Comparison of ENCODE assay signal across 15 cellular contexts in genomic region chr1:79472067-79472656, GRCh38.
DNase-seq lines count a peak whose midpoint lies in the region; ATAC-seq and TF ChIP-seq lines count a peak whose summit lies in the region.
"Had no signal": no experiment of that assay in that cellular context is flagged by ENCODE, and none has a peak within 500 bp of the region (broad histone marks: within the 10 kb centered on the region; RNA-seq: fewer than 3 reads in every experiment).

No MANE protein-coding gene starts in this region.

- no peak for DNase-seq in transverse colon
- DNase-seq in activated CD4-positive, alpha-beta T cell treated with anti-CD3 and anti-CD28 coated beads, Interleukin-2, amount 50 U/mL, for 1 hour: no peak
- DNase-seq in NK-92 treated with Interleukin-12 subunit alpha and Interleukin-12 subunit beta, amount 100 ng/mL, for 24 hours (lab: John Stamatoyannopoulos, UW): no peak
- no peak for DNase-seq in mammary epithelial cell
- DNase-seq: activated CD4-positive, alpha-beta memory T cell treated with anti-CD3 and anti-CD28 coated beads, Interleukin-2, amount 10 ng/mL, durations not matched to agents 7 days and 5 days; DMS79; GM23248; NCI-H1694 treated with DMSO at 0.1 percent for 48 hours; right cardiac atrium; T-helper 1 cell had no signal

- H3K27me3 ChIP-seq in transverse colon: no peaks in the 10 kb centered on the region
- H3K27me3 ChIP-seq in mammary epithelial cell (ENCODE audit: insufficient read depth, low read length): no peaks in the 10 kb centered on the region

- no peaks in the 10 kb centered on the region for H4K20me1 ChIP-seq in mammary epithelial cell (ENCODE audit: insufficient read depth, low read length)

- H3K36me3 ChIP-seq in transverse colon: no peaks in the 10 kb centered on the region
- no peaks in the 10 kb centered on the region for H3K36me3 ChIP-seq in mammary epithelial cell (ENCODE audit: insufficient read depth, low read length)

- TF ChIP-seq POLR2A in GM18505 (IDR thresholded peaks at IDR 0.05; ENCODE audit: borderline replicate concordance, extremely low read depth, insufficient read depth, insufficient read length) (no peak), transverse colon (IDR thresholded peaks at IDR 0.05) (no peak)

- in situ Hi-C loops in transverse colon (cut with MboI; ENCODE audit: low pct_ligation_motif_present in 1 of 4, low pct_unique_long_range_greater_than_20kb in 1 of 4, low sequenced_read_pairs in 3 of 4): no loop called here
- in situ Hi-C loops in mammary epithelial cell (cut with MboI; ENCODE audit: low sequenced_read_pairs in 2 of 2): no loop called here

- TF ChIP-seq CTCF in transverse colon (IDR thresholded peaks at IDR 0.05): no peak
- no peak for TF ChIP-seq CTCF in mammary epithelial cell (conservative IDR thresholded peaks at IDR 0.05 in 1 of 2, IDR thresholded peaks at IDR 0.05 in 1 of 2; ENCODE audit: extremely low read depth in 1 of 2, insufficient read depth in 1 of 2, low read depth in 1 of 2, low read length in 2 of 2)

- no peak overlapping the region for H3K27ac ChIP-seq in transverse colon
- H3K27ac ChIP-seq in mammary epithelial cell (ENCODE audit: insufficient read depth, low read depth, low read length): no peak overlapping the region
- H3K27ac ChIP-seq: GM23248 had no signal

- no peak overlapping the region for H3K9ac ChIP-seq in mammary epithelial cell (ENCODE audit: insufficient read depth, low read length)
- H3K9ac ChIP-seq: GM23248 had no signal

- CTCF ChIA-PET in mammary epithelial cell (lab: Charles Lee; ENCODE audit: low non-redundant PET): no interaction called here

- H3K79me2 ChIP-seq in mammary epithelial cell (ENCODE audit: insufficient read depth, low read length): no peaks in the 10 kb centered on the region

- dilution Hi-C loops in mammary epithelial cell (cut with HindIII; ENCODE audit: low sequenced_read_pairs): no loop called here

- H3K4me3 ChIP-seq in transverse colon (no peak overlapping the region), mammary epithelial cell (replicated peaks in 1 of 3; ENCODE audit: insufficient read depth in 1 of 3, low read depth in 2 of 3, low read length in 3 of 3) (no peak overlapping the region)
- H3K4me3 ChIP-seq: GM23248 had no signal

- no peaks in the 10 kb centered on the region for H3K4me1 ChIP-seq in transverse colon
- H3K4me1 ChIP-seq in mammary epithelial cell (ENCODE audit: insufficient read depth, low read length): no peaks in the 10 kb centered on the region

- no peaks in the 10 kb centered on the region for H3K9me3 ChIP-seq in transverse colon
- no peaks in the 10 kb centered on the region for H3K9me3 ChIP-seq in mammary epithelial cell (replicated peaks; ENCODE audit: insufficient read depth, low read length)

- H2AFZ ChIP-seq in mammary epithelial cell (ENCODE audit: low read depth, low read length): no peak overlapping the region
- H2AFZ ChIP-seq: GM23248 had no signal

- H3K4me2 ChIP-seq in mammary epithelial cell (ENCODE audit: insufficient read depth, low read depth, low read length): no peak overlapping the region

- ATAC-seq in GM18505 (IDR thresholded peaks at IDR 0.05; ENCODE audit: unreplicated experiment): peak; percentile 85
- peak; percentile 83 for ATAC-seq in GM19467 (IDR thresholded peaks at IDR 0.05; ENCODE audit: unreplicated experiment)
- ATAC-seq in HG02884 (IDR thresholded peaks at IDR 0.05; ENCODE audit: unreplicated experiment): peak; percentile 71
- ATAC-seq in HG03469 (IDR thresholded peaks at IDR 0.05; ENCODE audit: unreplicated experiment): peak; percentile 81
- ATAC-seq: activated naive CD4-positive, alpha-beta T cell treated with anti-CD3 and anti-CD28 coated beads, Interleukin-2, amount 50 U/mL, for 72 hours; right cardiac atrium had no signal

- no peak for TF ChIP-seq EP300 in transverse colon (IDR thresholded peaks at IDR 0.05; ENCODE audit: low read depth)

- intact Hi-C loops in transverse colon (cut with DNase I; ENCODE audit: low total_unique reads) (no loop called here), mammary epithelial cell (cut with micrococcal nuclease) (no loop called here)

- WGBS in transverse colon (ENCODE audit: low coverage in 1 of 2), 2 donors: 63 to 71% methylated on average over 4 of the region's 4 CpGs
- 63% methylated on average over 4 of the region's 4 CpGs for WGBS in mammary epithelial cell (ENCODE audit: low coverage, missing lambda C conversion rate)

- BruUV-seq in mammary epithelial cell (replicated peaks; lab: Mats Ljungman, UMichigan): no TSS peak
